22 cellular contexts compared by ENCODE assay signal in genomic region chr7:157795199-157795598, GRCh38.
"Had no signal": no experiment of that assay in that cellular context is flagged by ENCODE, and none has a peak within 500 bp of the region (broad histone marks: within the 10 kb centered on the region; RNA-seq: fewer than 3 reads in every experiment).

No MANE protein-coding gene starts in this region.

- H3K9me3 ChIP-seq: colonic mucosa had no signal

- DNase-seq: activated CD4-positive, alpha-beta memory T cell treated with anti-CD3 and anti-CD28 coated beads, Interleukin-2, amount 10 ng/mL, durations not matched to agents 7 days and 5 days; activated CD4-positive, alpha-beta T cell treated with anti-CD3 and anti-CD28 coated beads for 48 hours; activated CD4-positive, CD25-positive, alpha-beta regulatory T cell; activated naive CD4-positive, alpha-beta T cell treated with anti-CD3 and anti-CD28 coated beads for 36 hours; activated naive CD8-positive, alpha-beta T cell treated with anti-CD3 and anti-CD28 coated beads, Interleukin-2, amount 50 U/mL, for 24 hours; activated T-cell treated with anti-CD3 and anti-CD28 coated beads, Interleukin-2, amount 50 U/mL, for 1 hour; anterior cingulate cortex; central memory CD4-positive, alpha-beta T cell; colonic mucosa; endodermal cell; foreskin fibroblast; natural killer cell; occipital lobe; retina; stimulated activated CD8-positive, alpha-beta memory T cell treated with anti-CD3 and anti-CD28 coated beads, Interleukin-4, amount 100 ng/mL, for 48 hours; stimulated activated naive CD8-positive, alpha-beta T cell treated with anti-CD3 and anti-CD28 coated beads, Interleukin-15, Interleukin-2, amounts not matched to agents 100 U/mL and 50 U/mL, for 24 hours; substantia nigra; tibial artery had no signal

- H3K27me3 ChIP-seq: colonic mucosa had no signal

- H3K36me3 ChIP-seq: colonic mucosa, tibial artery had no signal

- H3K4me3 ChIP-seq: colonic mucosa, lung, tibial artery had no signal

- H3K36me3 Mint-ChIP-seq: brain, natural killer cell had no signal

- H3K4me1 Mint-ChIP-seq: activated CD4-positive, alpha-beta memory T cell treated with anti-CD3 and anti-CD28 coated beads, Interleukin-2, amount 10 ng/mL, durations not matched to agents 7 days and 5 days; activated naive CD8-positive, alpha-beta T cell treated with anti-CD3 and anti-CD28 coated beads, Interleukin-2, amount 50 U/mL, for 24 hours had no signal

- H3K9me3 Mint-ChIP-seq: activated CD4-positive, alpha-beta memory T cell treated with anti-CD3 and anti-CD28 coated beads, Interleukin-2, amount 10 ng/mL, durations not matched to agents 7 days and 5 days; activated naive CD4-positive, alpha-beta T cell treated with anti-CD3 and anti-CD28 coated beads for 36 hours; activated naive CD8-positive, alpha-beta T cell treated with anti-CD3 and anti-CD28 coated beads, Interleukin-2, amount 50 U/mL, for 24 hours; activated T-helper 2 cell treated with anti-CD3 and anti-CD28 coated beads, Interferon-gamma antibody, Interleukin-2, Interleukin-4, amounts not matched to agents 10 μg/mL and 5 μg/mL and 100 μg/mL, durations not matched to agents 14 hours and 24 hours and 36 hours; natural killer cell had no signal

- H3K27ac ChIP-seq: colonic mucosa, epithelial cell of prostate, tibial artery had no signal

- H3K4me3 Mint-ChIP-seq: activated CD4-positive, alpha-beta memory T cell treated with anti-CD3 and anti-CD28 coated beads, Interleukin-2, amount 10 ng/mL, durations not matched to agents 7 days and 5 days; activated naive CD4-positive, alpha-beta T cell treated with anti-CD3 and anti-CD28 coated beads for 36 hours; activated naive CD8-positive, alpha-beta T cell treated with anti-CD3 and anti-CD28 coated beads, Interleukin-2, amount 50 U/mL, for 24 hours; endodermal cell; natural killer cell had no signal

- H3K27me3 Mint-ChIP-seq: activated CD4-positive, alpha-beta memory T cell treated with anti-CD3 and anti-CD28 coated beads, Interleukin-2, amount 10 ng/mL, durations not matched to agents 7 days and 5 days; activated naive CD8-positive, alpha-beta T cell treated with anti-CD3 and anti-CD28 coated beads, Interleukin-2, amount 50 U/mL, for 24 hours; brain had no signal

- H3K27ac Mint-ChIP-seq: activated CD4-positive, alpha-beta memory T cell treated with anti-CD3 and anti-CD28 coated beads, Interleukin-2, amount 10 ng/mL, durations not matched to agents 7 days and 5 days; activated naive CD4-positive, alpha-beta T cell treated with anti-CD3 and anti-CD28 coated beads for 36 hours; activated naive CD8-positive, alpha-beta T cell treated with anti-CD3 and anti-CD28 coated beads, Interleukin-2, amount 50 U/mL, for 24 hours; activated T-helper 2 cell treated with anti-CD3 and anti-CD28 coated beads, Interferon-gamma antibody, Interleukin-2, Interleukin-4, amounts not matched to agents 10 μg/mL and 5 μg/mL and 100 μg/mL, durations not matched to agents 14 hours and 24 hours and 36 hours; endodermal cell; natural killer cell had no signal
